Comparison of ENCODE assay signal across 25 cellular contexts in the genomic region with DNA sequence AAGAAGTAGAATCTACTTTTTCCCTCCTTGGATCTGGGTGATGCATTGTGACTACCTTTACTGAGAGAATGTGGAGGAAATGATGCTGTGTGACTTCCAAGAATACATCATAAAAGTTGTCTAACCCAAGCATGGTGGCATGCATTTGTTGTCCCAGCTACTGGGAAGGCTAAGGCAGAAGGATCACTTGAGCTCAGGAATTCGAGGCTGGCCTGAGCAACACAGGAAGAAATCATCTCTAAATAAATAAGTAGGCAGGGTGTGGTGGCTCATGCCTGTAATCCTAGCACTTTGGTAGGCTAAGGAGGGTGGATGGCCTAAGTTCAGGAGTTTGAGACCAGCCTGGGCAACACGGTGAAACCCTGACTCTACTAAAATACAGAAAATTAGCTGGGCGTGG.
"Had no signal": no experiment of that assay in that cellular context is flagged by ENCODE, and none has a peak within 500 bp of the region (broad histone marks: within the 10 kb centered on the region; RNA-seq: fewer than 3 reads in every experiment).

No MANE protein-coding gene starts in this region.

- H3K9me3 Mint-ChIP-seq: activated CD4-positive, alpha-beta T cell treated with anti-CD3 and anti-CD28 coated beads, Interleukin-2, amount 10 ng/mL, durations not matched to agents 24 days and 14 days; activated CD8-positive, alpha-beta T cell treated with anti-CD3 and anti-CD28 coated beads for 36 hours; activated T-cell treated with anti-CD3 and anti-CD28 coated beads, Interleukin-2, amount 50 U/mL, for 4 hours; activated T-helper 17 cell treated with anti-CD3 and anti-CD28 coated beads, Interleukin-2, amount 50 U/mL, for 72 hours; naive B cell; type B pancreatic cell had no signal

- DNase-seq: activated CD4-positive, alpha-beta T cell treated with anti-CD3 and anti-CD28 coated beads, Interleukin-2, amount 10 ng/mL, durations not matched to agents 24 days and 14 days; activated CD8-positive, alpha-beta T cell treated with anti-CD3 and anti-CD28 coated beads for 36 hours; activated gamma-delta T cell treated with Interleukin-2 at 50 U/mL for 16 hours; activated naive CD4-positive, alpha-beta T cell treated with anti-CD3 and anti-CD28 coated beads, Interleukin-2, amount 50 U/mL, for 16 hours; activated T-cell treated with anti-CD3 and anti-CD28 coated beads, Interleukin-2, amount 50 U/mL, for 4 hours; amygdala; effector CD8-positive, alpha-beta T cell; islet precursor cell; left cardiac atrium; naive B cell; ovary; right lobe of liver; stimulated activated CD4-positive, alpha-beta T cell treated with anti-CD3 and anti-CD28 coated beads, Interleukin-2, amount 100 ng/mL, for 48 hours; stimulated activated naive CD4-positive, alpha-beta T cell treated with Interleukin-2 at 50 U/mL for 16 hours; T-helper 9 cell; uterus; WERI-Rb-1 had no signal

- H3K9me3 ChIP-seq: gastroesophageal sphincter, ovary, right lobe of liver, thoracic aorta, uterus had no signal

- H3K36me3 Mint-ChIP-seq: naive B cell, type B pancreatic cell had no signal

- H3K4me3 Mint-ChIP-seq: activated CD4-positive, alpha-beta T cell treated with anti-CD3 and anti-CD28 coated beads, Interleukin-2, amount 10 ng/mL, durations not matched to agents 24 days and 14 days; activated CD8-positive, alpha-beta T cell treated with anti-CD3 and anti-CD28 coated beads for 36 hours; activated T-cell treated with anti-CD3 and anti-CD28 coated beads, Interleukin-2, amount 50 U/mL, for 4 hours; activated T-helper 17 cell treated with anti-CD3 and anti-CD28 coated beads, Interleukin-2, amount 50 U/mL, for 72 hours; mesothelial cell of epicardium; naive B cell; type B pancreatic cell had no signal

- H3K27me3 ChIP-seq: gastroesophageal sphincter, hepatocyte, ovary, right lobe of liver, uterus had no signal

- H3K27ac Mint-ChIP-seq: activated CD4-positive, alpha-beta T cell treated with anti-CD3 and anti-CD28 coated beads, Interleukin-2, amount 10 ng/mL, durations not matched to agents 24 days and 14 days; activated CD8-positive, alpha-beta T cell treated with anti-CD3 and anti-CD28 coated beads for 36 hours; activated T-helper 17 cell treated with anti-CD3 and anti-CD28 coated beads, Interleukin-2, amount 50 U/mL, for 72 hours; mesothelial cell of epicardium; progenitor cell of endocrine pancreas; type B pancreatic cell had no signal

- H3K27ac ChIP-seq: gastroesophageal sphincter, hepatocyte, right lobe of liver, thoracic aorta, uterus, WERI-Rb-1 had no signal

- H3K4me1 Mint-ChIP-seq: activated CD4-positive, alpha-beta T cell treated with anti-CD3 and anti-CD28 coated beads, Interleukin-2, amount 10 ng/mL, durations not matched to agents 24 days and 14 days; activated T-helper 17 cell treated with anti-CD3 and anti-CD28 coated beads, Interleukin-2, amount 50 U/mL, for 72 hours; naive B cell had no signal

- ATAC-seq: activated CD4-positive, CD25-positive, alpha-beta regulatory T cell treated with anti-CD3 and anti-CD28 coated beads, Interleukin-2, amount 50 U/mL, for 24 hours; activated CD8-positive, alpha-beta T cell treated with anti-CD3 and anti-CD28 coated beads for 36 hours; activated T-cell treated with anti-CD3 and anti-CD28 coated beads, Interleukin-2, amount 50 U/mL, for 4 hours; activated T-helper 17 cell treated with anti-CD3 and anti-CD28 coated beads, Interleukin-2, amount 50 U/mL, for 72 hours; gastroesophageal sphincter; left cardiac atrium had no signal

- H3K4me1 ChIP-seq: gastroesophageal sphincter, right lobe of liver, uterus had no signal

- H3K4me3 ChIP-seq: gastroesophageal sphincter, hepatocyte, ovary, right lobe of liver, thoracic aorta, uterus had no signal

- H3K27me3 Mint-ChIP-seq: progenitor cell of endocrine pancreas, type B pancreatic cell had no signal

- H3K36me3 ChIP-seq: gastroesophageal sphincter, ovary, right lobe of liver, thoracic aorta, uterus, WERI-Rb-1 had no signal
